In genomic region chr9:108474356-108474755, GRCh38 we compare ENCODE assay signal across 17 cellular contexts.
DNase-seq lines count a peak whose midpoint lies in the region; TF ChIP-seq lines count a peak whose summit lies in the region.
"Had no signal": no experiment of that assay in that cellular context is flagged by ENCODE, and none has a peak within 500 bp of the region (broad histone marks: within the 10 kb centered on the region; RNA-seq: fewer than 3 reads in every experiment).

No MANE protein-coding gene starts in this region.

- no peak overlapping the region for H3K4me3 ChIP-seq in smooth muscle cell
- H3K4me3 ChIP-seq: ovary, sigmoid colon, tibial artery had no signal

- H3K4me3 Mint-ChIP-seq in activated CD4-positive, alpha-beta memory T cell treated with anti-CD3 and anti-CD28 coated beads, Interleukin-2, amount 10 ng/mL, durations not matched to agents 7 days and 5 days: no peak overlapping the region
- no peak overlapping the region for H3K4me3 Mint-ChIP-seq in Calu3 (ENCODE audit: low read depth, unreplicated experiment)
- no peak overlapping the region for H3K4me3 Mint-ChIP-seq in HFFc6

- peaks cover 16% of the 10 kb centered on the region for H3K4me1 ChIP-seq in smooth muscle cell (ENCODE audit: low read depth)
- H3K4me1 ChIP-seq: Caco-2 had no signal

- H3K36me3 ChIP-seq in smooth muscle cell (ENCODE audit: low read depth): no peaks in the 10 kb centered on the region
- H3K36me3 ChIP-seq: ovary, sigmoid colon, tibial artery had no signal

- no peak overlapping the region for H3K9ac ChIP-seq in smooth muscle cell (ENCODE audit: low read depth)

- no peaks in the 10 kb centered on the region for H3K9me3 ChIP-seq in smooth muscle cell (replicated peaks; ENCODE audit: low read depth)
- H3K9me3 ChIP-seq: Caco-2, ovary, sigmoid colon, tibial artery had no signal

- H3K9me3 Mint-ChIP-seq in activated CD4-positive, alpha-beta memory T cell treated with anti-CD3 and anti-CD28 coated beads, Interleukin-2, amount 10 ng/mL, durations not matched to agents 7 days and 5 days: peaks cover 2% of the 10 kb centered on the region
- H3K9me3 Mint-ChIP-seq in Calu3 (ENCODE audit: low read depth, unreplicated experiment) (no peaks in the 10 kb centered on the region), HFFc6 (no peaks in the 10 kb centered on the region)

- 62% methylated on average over 6 of the region's 6 CpGs for WGBS in smooth muscle cell (ENCODE audit: low lambda C conversion rate)

- H3K27ac Mint-ChIP-seq in activated CD4-positive, alpha-beta memory T cell treated with anti-CD3 and anti-CD28 coated beads, Interleukin-2, amount 10 ng/mL, durations not matched to agents 7 days and 5 days: no peak overlapping the region
- H3K27ac Mint-ChIP-seq in Calu3 (ENCODE audit: unreplicated experiment) (no peak overlapping the region), HFFc6 (no peak overlapping the region)

- CTCF ChIA-PET in activated CD4-positive, alpha-beta memory T cell treated with anti-CD3 and anti-CD28 coated beads, Interleukin-2, amount 10 ng/mL, durations not matched to agents 7 days and 5 days (lab: Charles Lee): no interaction called here
- CTCF ChIA-PET in Calu3 (lab: Charles Lee): interaction anchor here (0.5 to 0.9 kb wide), 2 partner anchors 12 to 430 kb away, joined by 3 to 4 read pairs; no protein-coding TSS in a partner anchor

- no peaks in the 10 kb centered on the region for H3K27me3 ChIP-seq in smooth muscle cell (ENCODE audit: low read depth)
- H3K27me3 ChIP-seq: ovary, sigmoid colon, tibial artery had no signal

- H2AFZ ChIP-seq in smooth muscle cell (ENCODE audit: low read depth): no peak overlapping the region

- peaks cover 2% of the 10 kb centered on the region for H3K4me1 Mint-ChIP-seq in activated CD4-positive, alpha-beta memory T cell treated with anti-CD3 and anti-CD28 coated beads, Interleukin-2, amount 10 ng/mL, durations not matched to agents 7 days and 5 days
- peaks cover 18% of the 10 kb centered on the region for H3K4me1 Mint-ChIP-seq in Calu3 (ENCODE audit: low read depth, unreplicated experiment)
- H3K4me1 Mint-ChIP-seq in HFFc6 (ENCODE audit: low read depth): peaks cover 80% of the 10 kb centered on the region

- TF ChIP-seq CTCF in smooth muscle cell (IDR thresholded peaks at IDR 0.05; ENCODE audit: borderline replicate concordance, insufficient read depth, poor library complexity, severe bottlenecking): no peak
- no peak for TF ChIP-seq CTCF in Calu3 (IDR thresholded peaks at IDR 0.05; ENCODE audit: unreplicated experiment)
- no peak for TF ChIP-seq CTCF in HFFc6 (IDR thresholded peaks at IDR 0.05)

- H3F3A ChIP-seq in smooth muscle cell (ENCODE audit: low read depth): peaks cover 20% of the 10 kb centered on the region

- H3K36me3 Mint-ChIP-seq in activated CD4-positive, alpha-beta memory T cell treated with anti-CD3 and anti-CD28 coated beads, Interleukin-2, amount 10 ng/mL, durations not matched to agents 7 days and 5 days (ENCODE audit: low read depth): no peaks in the 10 kb centered on the region
- no peaks in the 10 kb centered on the region for H3K36me3 Mint-ChIP-seq in Calu3 (ENCODE audit: insufficient read depth, unreplicated experiment)
- peaks cover 1% of the 10 kb centered on the region for H3K36me3 Mint-ChIP-seq in HFFc6 (ENCODE audit: low read depth)

- peak overlapping the region; percentile 40 for H3K27ac ChIP-seq in smooth muscle cell (ENCODE audit: low read depth)
- H3K27ac ChIP-seq: ovary, tibial artery had no signal

- POLR2A ChIA-PET in activated CD4-positive, alpha-beta memory T cell treated with anti-CD3 and anti-CD28 coated beads, Interleukin-2, amount 10 ng/mL, durations not matched to agents 7 days and 5 days (lab: Charles Lee): no interaction called here

- DNase-seq in M059J (ENCODE audit: low read depth): peak; percentile 32
- peak; percentile 19 for DNase-seq in astrocyte of the hippocampus (ENCODE audit: low read depth, low spot score)
- peak; percentile 61 for DNase-seq in iris pigment epithelial cell (ENCODE audit: low read depth)
- no peak for DNase-seq in smooth muscle cell (lab: John Stamatoyannopoulos, UW; ENCODE audit: unreplicated experiment)
- no peak for DNase-seq in activated CD4-positive, alpha-beta memory T cell treated with anti-CD3 and anti-CD28 coated beads, Interleukin-2, amount 10 ng/mL, durations not matched to agents 7 days and 5 days
- DNase-seq in Calu3: no peak
- no peak for DNase-seq in HFFc6
- DNase-seq: AML-193; Caco-2; central memory CD4-positive, alpha-beta T cell; MM.1S; ovary; sigmoid colon; stimulated activated CD4-positive, alpha-beta T cell treated with anti-CD3 and anti-CD28 coated beads, Interleukin-1b, Interleukin-23, amount 100 ng/mL, for 48 hours; stimulated activated naive CD4-positive, alpha-beta T cell; SW 1271; tibial artery had no signal

- no peaks in the 10 kb centered on the region for H3K79me2 ChIP-seq in smooth muscle cell (ENCODE audit: low read depth)

- intact Hi-C loops in Calu3 (cut with micrococcal nuclease; ENCODE audit: unreplicated experiment): loop anchor here (10.0 kb wide), 1 partner anchor 80 kb away; no protein-coding TSS in a partner anchor

- H3K27me3 Mint-ChIP-seq in activated CD4-positive, alpha-beta memory T cell treated with anti-CD3 and anti-CD28 coated beads, Interleukin-2, amount 10 ng/mL, durations not matched to agents 7 days and 5 days: no peaks in the 10 kb centered on the region
- no peaks in the 10 kb centered on the region for H3K27me3 Mint-ChIP-seq in Calu3 (ENCODE audit: unreplicated experiment)
- no peaks in the 10 kb centered on the region; the same call in none of the 2 replicates for H3K27me3 Mint-ChIP-seq in HFFc6 (ENCODE audit: insufficient read depth)

- BruUV-seq in Calu3 (replicated peaks; lab: Mats Ljungman, UMichigan): no TSS peak

- H3K4me2 ChIP-seq in smooth muscle cell: peak overlapping the region; percentile 42

- no peaks in the 10 kb centered on the region for H4K20me1 ChIP-seq in smooth muscle cell (ENCODE audit: low read depth)

Comparison
In these comparisons a context has a peak if more than half of its experiments do, and no peak if none do; other contexts are left out.
1. DNase-seq: peak in M059J (single experiment), astrocyte of the hippocampus (single experiment) and iris pigment epithelial cell (single experiment); none in smooth muscle cell (single experiment), activated CD4-positive, alpha-beta memory T cell treated with anti-CD3 and anti-CD28 coated beads, Interleukin-2, amount 10 ng/mL, durations not matched to agents 7 days and 5 days (single experiment), Calu3 (single experiment) and HFFc6 (single experiment).